In genomic region chr12:120324841-120325417, GRCh38 we compare ENCODE assay signal across 1 cellular context.
TF ChIP-seq lines count a peak whose summit lies in the region.

No MANE protein-coding gene starts in this region.

TF ChIP-seq in neural cell, 6 proteins besides CTCF, POLR2A, EP300 and RAD21 (continued from another document):
- TF ChIP-seq, protein P1, sequence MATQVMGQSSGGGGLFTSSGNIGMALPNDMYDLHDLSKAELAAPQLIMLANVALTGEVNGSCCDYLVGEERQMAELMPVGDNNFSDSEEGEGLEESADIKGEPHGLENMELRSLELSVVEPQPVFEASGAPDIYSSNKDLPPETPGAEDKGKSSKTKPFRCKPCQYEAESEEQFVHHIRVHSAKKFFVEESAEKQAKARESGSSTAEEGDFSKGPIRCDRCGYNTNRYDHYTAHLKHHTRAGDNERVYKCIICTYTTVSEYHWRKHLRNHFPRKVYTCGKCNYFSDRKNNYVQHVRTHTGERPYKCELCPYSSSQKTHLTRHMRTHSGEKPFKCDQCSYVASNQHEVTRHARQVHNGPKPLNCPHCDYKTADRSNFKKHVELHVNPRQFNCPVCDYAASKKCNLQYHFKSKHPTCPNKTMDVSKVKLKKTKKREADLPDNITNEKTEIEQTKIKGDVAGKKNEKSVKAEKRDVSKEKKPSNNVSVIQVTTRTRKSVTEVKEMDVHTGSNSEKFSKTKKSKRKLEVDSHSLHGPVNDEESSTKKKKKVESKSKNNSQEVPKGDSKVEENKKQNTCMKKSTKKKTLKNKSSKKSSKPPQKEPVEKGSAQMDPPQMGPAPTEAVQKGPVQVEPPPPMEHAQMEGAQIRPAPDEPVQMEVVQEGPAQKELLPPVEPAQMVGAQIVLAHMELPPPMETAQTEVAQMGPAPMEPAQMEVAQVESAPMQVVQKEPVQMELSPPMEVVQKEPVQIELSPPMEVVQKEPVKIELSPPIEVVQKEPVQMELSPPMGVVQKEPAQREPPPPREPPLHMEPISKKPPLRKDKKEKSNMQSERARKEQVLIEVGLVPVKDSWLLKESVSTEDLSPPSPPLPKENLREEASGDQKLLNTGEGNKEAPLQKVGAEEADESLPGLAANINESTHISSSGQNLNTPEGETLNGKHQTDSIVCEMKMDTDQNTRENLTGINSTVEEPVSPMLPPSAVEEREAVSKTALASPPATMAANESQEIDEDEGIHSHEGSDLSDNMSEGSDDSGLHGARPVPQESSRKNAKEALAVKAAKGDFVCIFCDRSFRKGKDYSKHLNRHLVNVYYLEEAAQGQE (IDR thresholded peaks at IDR 0.05; ENCODE audit: borderline replicate concordance): no peak
- TF ChIP-seq SMC3 (conservative IDR thresholded peaks at IDR 0.05; ENCODE audit: poor library complexity): no peak
TF ChIP-seq in neural cell: peak in this region for 0.
